ENCODE assay signal across 8 cellular contexts in the genomic region with DNA sequence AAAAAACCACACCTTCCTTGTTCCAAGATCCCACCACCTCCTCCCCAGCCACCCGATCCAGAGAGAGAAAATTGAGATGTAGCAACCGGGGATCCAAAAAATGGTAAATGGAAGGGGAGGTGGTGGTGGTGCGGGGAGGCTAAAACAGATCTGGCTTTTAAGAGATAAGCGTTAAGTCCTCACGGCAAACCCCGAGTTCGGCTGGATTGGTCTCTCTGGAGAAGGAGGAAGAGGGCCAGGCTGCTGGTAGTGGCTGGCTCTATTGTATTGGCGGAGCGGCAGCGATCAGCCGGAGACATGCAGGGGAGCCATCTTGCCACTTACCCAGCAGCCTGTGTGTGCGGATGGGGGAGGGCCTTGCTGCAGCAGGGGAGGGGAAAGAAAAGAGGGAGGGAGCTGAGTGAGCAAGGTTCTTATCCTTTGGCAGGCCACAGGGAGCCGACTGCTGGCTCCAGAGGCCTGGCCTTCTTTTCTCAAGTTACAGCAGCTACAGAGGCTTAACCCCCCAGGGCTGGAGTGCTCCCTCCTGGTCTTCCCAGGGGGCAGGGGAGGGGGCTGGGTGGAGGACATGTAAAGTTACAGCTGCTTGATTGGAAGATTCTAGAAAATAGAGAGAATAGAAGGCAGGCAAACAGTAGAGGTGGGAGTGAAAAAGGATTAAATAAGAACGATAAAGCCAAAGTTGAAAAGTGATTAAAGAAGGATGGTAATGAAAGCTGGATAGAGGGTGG. TPM values are rescaled to one million over a fixed set of nuclear protein-coding genes. Genes with fewer than 3 reads are reported as not detected.
DNase-seq lines count a peak whose midpoint lies in the region; ATAC-seq and TF ChIP-seq lines count a peak whose summit lies in the region.

No MANE protein-coding gene starts in this region.

- ATAC-seq in GM21529 (IDR thresholded peaks at IDR 0.05; ENCODE audit: unreplicated experiment): peak; percentile 91

- H3K9me3 Mint-ChIP-seq in neural crest cell: no peaks in the 10 kb centered on the region

- H3K4me1 Mint-ChIP-seq in neural crest cell: peaks cover 43% of the 10 kb centered on the region

- H3K4me3 ChIP-seq in fibroblast of pulmonary artery (replicated peaks; ENCODE audit: low read depth, low read length): peak overlapping the region; percentile 97

- H3K27me3 Mint-ChIP-seq in neural crest cell (ENCODE audit: low read depth): no peaks in the 10 kb centered on the region

- in situ Hi-C loops in KBM-7 (cut with MboI; ENCODE audit: low pct_unique_long_range_greater_than_20kb, low sequenced_read_pairs): no loop called here

- DNase-seq in CMK (ENCODE audit: low read depth): peak; percentile 59
- DNase-seq in KBM-7: peak; percentile 90
- DNase-seq in activated T-cell treated with anti-CD3 and anti-CD28 coated beads, Interleukin-2, amount 50 U/mL, for 1 hour: peak; percentile 76
- peak; percentile 95 for DNase-seq in fibroblast of pulmonary artery (ENCODE audit: low read depth)
- peak; percentile 73 for DNase-seq in neural crest cell (ENCODE audit: low read depth, low spot score)
- DNase-seq in substantia nigra (lab: John Stamatoyannopoulos, UW): no peak
- no peak for DNase-seq in cerebellar nuclear complex (lab: John Stamatoyannopoulos, UW)

- H3K27ac ChIP-seq in substantia nigra (ENCODE audit: low read depth, low read length, poor library complexity, severe bottlenecking): peak overlapping the region; percentile 90

- TF ChIP-seq CTCF in fibroblast of pulmonary artery (IDR thresholded peaks at IDR 0.05; ENCODE audit: low read length, missing control alignments) (no peak), neural crest cell (conservative IDR thresholded peaks at IDR 0.05) (no peak)

- H3K36me3 Mint-ChIP-seq in neural crest cell (ENCODE audit: low read depth): peaks cover 12% of the 10 kb centered on the region

- peak overlapping the region; percentile 99 for H3K27ac Mint-ChIP-seq in neural crest cell (ENCODE audit: unreplicated experiment)

- peak overlapping the region; percentile 100 for H3K4me3 Mint-ChIP-seq in neural crest cell

RNA-seq across cellular contexts. Expression of gene CDH24, which starts 14.1 kb away (rescaled TPM):
- total RNA-seq in neural crest cell: 33.7 and 37.2 TPM in 2 replicates

RNA-seq across cellular contexts. Expression of gene ACIN1, which starts 23.5 kb away (rescaled TPM):
- 350 and 352 TPM in 2 replicates for total RNA-seq in neural crest cell

RNA-seq across cellular contexts. Expression of gene C14orf119, which starts 23.9 kb away (rescaled TPM):
- 46.1 and 48.6 TPM in 2 replicates for total RNA-seq in neural crest cell

RNA-seq across cellular contexts. Expression of gene PSMB11, which starts 29.4 kb away (rescaled TPM):
- not detected in 2 replicates for total RNA-seq in neural crest cell

RNA-seq across cellular contexts. Expression of gene CIROP, which starts 33.4 kb away (rescaled TPM):
- not detected in 2 replicates for total RNA-seq in neural crest cell

Comparison
In these comparisons a context has a peak if more than half of its experiments do, and no peak if none do; other contexts are left out.
1. DNase-seq: peak in CMK (single experiment), KBM-7 (single experiment), activated T-cell treated with anti-CD3 and anti-CD28 coated beads, Interleukin-2, amount 50 U/mL, for 1 hour (single experiment), fibroblast of pulmonary artery (single experiment) and neural crest cell (single experiment); none in substantia nigra (0 of 49) and cerebellar nuclear complex (0 of 2).